In genomic region chr15:74382004-74382816, GRCh38 we compare ENCODE assay signal across 8 cellular contexts. TPM values are rescaled to one million over a fixed set of nuclear protein-coding genes. Genes with fewer than 3 reads are reported as not detected.
DNase-seq lines count a peak whose midpoint lies in the region; ATAC-seq, FAIRE-seq and TF ChIP-seq lines count a peak whose summit lies in the region.

No MANE protein-coding gene starts in this region.

- no peaks in the 10 kb centered on the region for H3K27me3 ChIP-seq in small intestine (ENCODE audit: control insufficient read depth in 2 of 2, insufficient read depth in 2 of 2, low read length in 2 of 2)

- no peak for FAIRE-seq in small intestine (lab: Jason Lieb, UNC)

- H3K4me3 ChIP-seq in AG09309 (ENCODE audit: control insufficient read depth, low read depth, low read length): no peak overlapping the region
- H3K4me3 ChIP-seq in astrocyte of the spinal cord (ENCODE audit: low read depth, low read length): no peak overlapping the region
- no peak overlapping the region for H3K4me3 ChIP-seq in small intestine (ENCODE audit: low read depth in 1 of 2, low read length in 2 of 2)

- DNase-seq in AG09309 (ENCODE audit: low read depth) (no peak), NCI-H1417 (lab: John Stamatoyannopoulos, UW) (peak; percentile 39 to 76 (median 60)), T1000 (lab: John Stamatoyannopoulos, UW) (peak; percentile 76), astrocyte of the spinal cord (ENCODE audit: low read depth, low spot score) (peak; percentile 78), hypothalamus (lab: John Stamatoyannopoulos, UW) (peak; percentile 27 to 96 (median 78)), small intestine (peak; percentile 79)

- WGBS in small intestine, 3 donors: 43 to 44% (median 44%) methylated on average over 13 of the region's 13 CpGs

- no peak overlapping the region for H3K27ac ChIP-seq in small intestine (ENCODE audit: low read depth in 1 of 2, low read length in 1 of 2)

- ATAC-seq in GM19023 (IDR thresholded peaks at IDR 0.05; ENCODE audit: unreplicated experiment) (peak; percentile 27), GM19452 (IDR thresholded peaks at IDR 0.05; ENCODE audit: unreplicated experiment) (no peak)

- peaks cover 0 to 3% of the 10 kb centered on the region in 2 donors for H3K4me1 ChIP-seq in small intestine (ENCODE audit: control insufficient read depth in 2 of 2, insufficient read depth in 1 of 2, low read depth in 1 of 2, low read length in 1 of 2)

- no peaks in the 10 kb centered on the region for H3K9me3 ChIP-seq in small intestine (ENCODE audit: control insufficient read depth, low read depth)

- TF ChIP-seq CTCF in AG09309 (IDR thresholded peaks at IDR 0.05; ENCODE audit: control insufficient read depth, insufficient read depth, low read depth, low read length, missing control alignments): peak; percentile 99
- TF ChIP-seq CTCF in astrocyte of the spinal cord (IDR thresholded peaks at IDR 0.05; ENCODE audit: low read depth, low read length): peak; percentile 95

- no peaks in the 10 kb centered on the region for H3K36me3 ChIP-seq in small intestine (ENCODE audit: control insufficient read depth in 2 of 2, insufficient read depth in 2 of 2, low read length in 2 of 2)

- in situ Hi-C loops in astrocyte of the spinal cord (cut with HindIII; ENCODE audit: low sequenced_read_pairs): no loop called here

RNA-seq across cellular contexts. Expression of gene CYP11A1, which starts 14.8 kb away (rescaled TPM):
- polyA plus RNA-seq in small intestine: 1 to 10 TPM in 1 of 3 donors, under 1 TPM in 2; 0.54 to 2.7 (median 0.54) TPM

RNA-seq across cellular contexts. Expression of gene SEMA7A, which starts 51.5 kb away (rescaled TPM):
- polyA plus RNA-seq in small intestine: 1 to 10 TPM in 1 of 3 donors, under 1 TPM in 2; 0.45 to 4.3 (median 0.81) TPM
